Comparison of ENCODE assay signal across 1 cellular context in genomic region chr6:37353761-37354525, GRCh38.
TF ChIP-seq lines count a peak whose summit lies in the region.

RNF8 (plus strand) TSS chr6:37353983; CDS start chr6:37354165, 182 bp downstream.

TF ChIP-seq in K562, 482 proteins besides CTCF, POLR2A, EP300 and RAD21 (continued from another document and continues in another):
- peak; percentile 48; the same call in 1 of the 2 replicates for TF ChIP-seq ZNF592 (IDR thresholded peaks at IDR 0.05)
- TF ChIP-seq E4F1 (CRISPR knock-in tag; IDR thresholded peaks at IDR 0.05; ENCODE audit: borderline replicate concordance), result no peak
- peak; percentile 27; the same call in 1 of the 2 replicates for TF ChIP-seq CREB3L1 (IDR thresholded peaks at IDR 0.05; ENCODE audit: borderline replicate concordance, low read depth)
- TF ChIP-seq ZNF174 (CRISPR knock-in tag; IDR thresholded peaks at IDR 0.05), result no peak
- TF ChIP-seq RAD51 (IDR thresholded peaks at IDR 0.05; ENCODE audit: borderline replicate concordance, low read depth), result no peak
- TF ChIP-seq MYBL2 (IDR thresholded peaks at IDR 0.05; ENCODE audit: low read depth), result no peak
- no peak for TF ChIP-seq MYBL2 (CRISPR knock-in tag; IDR thresholded peaks at IDR 0.05; ENCODE audit: borderline replicate concordance)
- peak; percentile 33 to 77; a peak in 3 of 4 replicates for TF ChIP-seq MNT (conservative IDR thresholded peaks at IDR 0.05)
- peak; percentile 68; the same call in 1 of the 2 replicates for TF ChIP-seq ZNF12 (CRISPR knock-in tag; IDR thresholded peaks at IDR 0.05)
- TF ChIP-seq DIDO1 (tag; IDR thresholded peaks at IDR 0.05; ENCODE audit: low read depth), result peak; percentile 61; the same call in 1 of the 2 replicates
- no peak for TF ChIP-seq NONO (IDR thresholded peaks at IDR 0.05; ENCODE audit: low read depth in 2 of 2, low read length in 1 of 2)
- TF ChIP-seq ZBTB17 (CRISPR knock-in tag; IDR thresholded peaks at IDR 0.05), result peak; percentile 99
- TF ChIP-seq ETV5 (CRISPR knock-in tag; IDR thresholded peaks at IDR 0.05; ENCODE audit: low read depth), result peak; percentile 53
- peak; percentile 88 for TF ChIP-seq POLR2G (IDR thresholded peaks at IDR 0.05; ENCODE audit: low read depth, low read length)
- TF ChIP-seq RBM34 (IDR thresholded peaks at IDR 0.05; ENCODE audit: borderline replicate concordance, insufficient read depth, low read length), result no peak
- TF ChIP-seq CHCHD3 (CRISPR knock-in tag; IDR thresholded peaks at IDR 0.05), result no peak
- TF ChIP-seq PHF20 (IDR thresholded peaks at IDR 0.05; ENCODE audit: partially characterized antibody), result peak; percentile 33
- no peak for TF ChIP-seq ZNF57 (CRISPR knock-in tag; IDR thresholded peaks at IDR 0.05)
- peak; percentile 25; the same call in 1 of the 2 replicates for TF ChIP-seq ARID2 (IDR thresholded peaks at IDR 0.05)
- TF ChIP-seq KAT2B (IDR thresholded peaks at IDR 0.05; ENCODE audit: low read depth, low read length), result no peak
- TF ChIP-seq ZFP91 (CRISPR knock-in tag; IDR thresholded peaks at IDR 0.05), result no peak
- no peak for TF ChIP-seq FOXO4 (CRISPR knock-in tag; IDR thresholded peaks at IDR 0.05)
- no peak for TF ChIP-seq RBM39 (optimal IDR thresholded peaks at IDR 0.05; ENCODE audit: low read depth, low read length)
- TF ChIP-seq ZNF277 (CRISPR knock-in tag; IDR thresholded peaks at IDR 0.05; ENCODE audit: borderline replicate concordance), result no peak
- no peak for TF ChIP-seq ZNF274 (IDR thresholded peaks at IDR 0.05; ENCODE audit: borderline replicate concordance, low read depth, low read length)
- no peak for TF ChIP-seq ZKSCAN8 (CRISPR knock-in tag; IDR thresholded peaks at IDR 0.05)
- peak; percentile 48 for TF ChIP-seq CREM (IDR thresholded peaks at IDR 0.05; ENCODE audit: low read depth)
- no peak for TF ChIP-seq U2AF2 (optimal IDR thresholded peaks at IDR 0.05; ENCODE audit: low read depth, low read length)
- TF ChIP-seq CHD7 (IDR thresholded peaks at IDR 0.05; ENCODE audit: low read depth, low read length), result no peak
